Comparison of ENCODE assay signal across 9 cellular contexts in genomic region chr5:103260951-103261350, GRCh38. TPM values are rescaled to one million over a fixed set of nuclear protein-coding genes. Genes with fewer than 3 reads are reported as not detected.
A peak's percentile ranks its signal among the peaks of the same experiment; 100 is the strongest.
DNase-seq lines count a peak whose midpoint lies in the region; ATAC-seq and TF ChIP-seq lines count a peak whose summit lies in the region.
"Had no signal": no experiment of that assay in that cellular context is flagged by ENCODE, and none has a peak within 500 bp of the region (broad histone marks: within the 10 kb centered on the region; RNA-seq: fewer than 3 reads in every experiment).

No MANE protein-coding gene starts in this region.

- H3K27ac Mint-ChIP-seq in endodermal cell, result no peak overlapping the region

- no peaks in the 10 kb centered on the region for H3K9me3 Mint-ChIP-seq in endodermal cell

- H3K36me3 Mint-ChIP-seq in endodermal cell (ENCODE audit: low read depth), result no peaks in the 10 kb centered on the region

- H3K4me3 ChIP-seq in GM06990 (replicated peaks; ENCODE audit: low read depth, low read length), result peak overlapping the region; percentile 90
- H3K4me3 ChIP-seq in endodermal cell (ENCODE audit: low read length), result peak overlapping the region; percentile 91

- H3K36me3 ChIP-seq in GM06990 (ENCODE audit: control insufficient read depth, insufficient read depth, low read length) (no peaks in the 10 kb centered on the region), endodermal cell (ENCODE audit: control insufficient read depth, insufficient read depth, low read length) (no peaks in the 10 kb centered on the region)

- DNase-seq in GM06990 (ENCODE audit: extremely low read depth, insufficient read length) (peak; percentile 58), endodermal cell (no peak), NCI-H1048 (lab: John Stamatoyannopoulos, UW) (no peak), NCI-H2107 (lab: John Stamatoyannopoulos, UW) (no peak), NCI-H1105 (lab: John Stamatoyannopoulos, UW) (no peak)
- no peak for DNase-seq in stimulated activated CD4-positive, alpha-beta T cell treated with anti-CD3 and anti-CD28 coated beads, Interleukin-15, amount 100 ng/mL, for 24 hours
- DNase-seq: activated naive CD4-positive, alpha-beta T cell treated with Interleukin-2 at 50 U/mL for 16 hours had no signal

- ATAC-seq in GM19397 (IDR thresholded peaks at IDR 0.05; ENCODE audit: unreplicated experiment) (peak; percentile 20), HG03159 (IDR thresholded peaks at IDR 0.05; ENCODE audit: unreplicated experiment) (peak; percentile 42)

- TF ChIP-seq CTCF in GM06990 (IDR thresholded peaks at IDR 0.05; ENCODE audit: insufficient read depth, low read length, poor library complexity, severe bottlenecking), result no peak
- no peak for TF ChIP-seq CTCF in endodermal cell (conservative IDR thresholded peaks at IDR 0.05)

- H3K4me1 ChIP-seq in endodermal cell (ENCODE audit: control insufficient read depth, insufficient read depth, low read length), result peaks cover 8% of the 10 kb centered on the region

- WGBS in endodermal cell (ENCODE audit: insufficient coverage in 1 of 2, insufficient read length in 1 of 2), 2 experiments, result 80 to 86% methylated on average over 3 of the region's 3 CpGs

- no peak overlapping the region for H3K27ac ChIP-seq in endodermal cell (ENCODE audit: low read depth, low read length)

- no peak overlapping the region for H3K4me3 Mint-ChIP-seq in endodermal cell

- H3K9ac ChIP-seq in endodermal cell (ENCODE audit: extremely low read depth, low read length, poor library complexity, severe bottlenecking), result no peak overlapping the region

- H3K27me3 ChIP-seq in GM06990 (replicated peaks; ENCODE audit: control insufficient read depth, insufficient read depth, low read length) (no peaks in the 10 kb centered on the region), endodermal cell (ENCODE audit: control insufficient read depth, insufficient read depth, low read length, poor library complexity, severe bottlenecking) (no peaks in the 10 kb centered on the region)

- no peaks in the 10 kb centered on the region for H3K9me3 ChIP-seq in endodermal cell (ENCODE audit: control insufficient read depth, low read length)

- no peaks in the 10 kb centered on the region for H3K27me3 Mint-ChIP-seq in endodermal cell (ENCODE audit: insufficient read depth)

- peaks cover 50% of the 10 kb centered on the region for H3K4me1 Mint-ChIP-seq in endodermal cell

RNA-seq across cellular contexts. Expression of gene MACIR, which starts 2.4 kb away (rescaled TPM):
- 10 to 100 TPM; 13.2 to 18.9 TPM for total RNA-seq in endodermal cell
- polyA plus RNA-seq in endodermal cell (2013, experiment 1 of 2), result 27.6 TPM
- 21.8 TPM for polyA plus RNA-seq in endodermal cell (2013, experiment 2 of 2)
